ENCODE assay signal across 27 cellular contexts in the genomic region with DNA sequence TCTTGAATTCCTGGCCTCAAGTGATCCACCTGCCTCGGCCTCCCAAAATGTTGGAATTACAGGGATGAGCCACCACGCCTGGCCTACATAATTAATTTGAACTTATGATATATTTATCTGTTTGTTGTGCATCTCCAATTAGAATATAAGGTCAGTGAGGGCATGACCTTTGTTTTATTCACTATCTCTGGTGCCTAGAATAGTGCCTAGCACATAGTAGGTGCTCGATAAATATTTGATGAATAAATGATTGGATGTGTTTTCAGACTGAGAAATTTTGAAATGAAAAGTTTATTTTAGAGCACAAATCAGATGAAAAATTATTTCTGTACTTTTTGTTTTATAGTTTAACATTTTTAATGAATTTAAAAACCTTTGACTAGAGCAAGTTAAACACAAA.
"Had no signal": no experiment of that assay in that cellular context is flagged by ENCODE, and none has a peak within 500 bp of the region (broad histone marks: within the 10 kb centered on the region; RNA-seq: fewer than 3 reads in every experiment).

No MANE protein-coding gene starts in this region.

- H3K4me1 ChIP-seq: colonic mucosa, esophagus muscularis mucosa, esophagus squamous epithelium, foreskin keratinocyte, gastrocnemius medialis, gastroesophageal sphincter, heart left ventricle had no signal

- ATAC-seq: effector memory CD8-positive, alpha-beta T cell; esophagus mucosa; foreskin keratinocyte; gastrocnemius medialis; gastroesophageal sphincter; heart left ventricle; heart right ventricle had no signal

- DNase-seq: colonic mucosa; cortex of kidney; dermis blood vessel endothelial cell; effector CD4-positive, alpha-beta T cell; effector CD8-positive, alpha-beta T cell; effector memory CD4-positive, alpha-beta T cell; effector memory CD8-positive, alpha-beta T cell; endodermal cell; erythroblast; esophagus squamous epithelium; foreskin fibroblast; foreskin keratinocyte; foreskin melanocyte; gastrocnemius medialis; glutamatergic neuron; heart left ventricle had no signal

- H3K27ac ChIP-seq: colonic mucosa, coronary artery, dorsolateral prefrontal cortex, epithelial cell of prostate, esophagus muscularis mucosa, esophagus squamous epithelium, foreskin keratinocyte, gastrocnemius medialis, gastroesophageal sphincter, heart left ventricle, heart right ventricle had no signal

- H3K27me3 ChIP-seq: colonic mucosa, esophagus muscularis mucosa, foreskin keratinocyte, gastrocnemius medialis, gastroesophageal sphincter, heart left ventricle had no signal

- H3K36me3 ChIP-seq: colonic mucosa, esophagus muscularis mucosa, esophagus squamous epithelium, gastrocnemius medialis, gastroesophageal sphincter, heart left ventricle, heart right ventricle had no signal

- H3K4me3 ChIP-seq: colonic mucosa, coronary artery, dorsolateral prefrontal cortex, esophagus muscularis mucosa, esophagus squamous epithelium, gastrocnemius medialis, gastroesophageal sphincter, heart left ventricle, heart right ventricle had no signal

- H3K9me3 ChIP-seq: colonic mucosa, esophagus muscularis mucosa, esophagus squamous epithelium, gastrocnemius medialis, gastroesophageal sphincter, heart left ventricle had no signal

- FAIRE-seq: colon, endometrium, endothelial cell of umbilical vein, frontal cortex had no signal
